9 cellular contexts compared by ENCODE assay signal in the genomic region with DNA sequence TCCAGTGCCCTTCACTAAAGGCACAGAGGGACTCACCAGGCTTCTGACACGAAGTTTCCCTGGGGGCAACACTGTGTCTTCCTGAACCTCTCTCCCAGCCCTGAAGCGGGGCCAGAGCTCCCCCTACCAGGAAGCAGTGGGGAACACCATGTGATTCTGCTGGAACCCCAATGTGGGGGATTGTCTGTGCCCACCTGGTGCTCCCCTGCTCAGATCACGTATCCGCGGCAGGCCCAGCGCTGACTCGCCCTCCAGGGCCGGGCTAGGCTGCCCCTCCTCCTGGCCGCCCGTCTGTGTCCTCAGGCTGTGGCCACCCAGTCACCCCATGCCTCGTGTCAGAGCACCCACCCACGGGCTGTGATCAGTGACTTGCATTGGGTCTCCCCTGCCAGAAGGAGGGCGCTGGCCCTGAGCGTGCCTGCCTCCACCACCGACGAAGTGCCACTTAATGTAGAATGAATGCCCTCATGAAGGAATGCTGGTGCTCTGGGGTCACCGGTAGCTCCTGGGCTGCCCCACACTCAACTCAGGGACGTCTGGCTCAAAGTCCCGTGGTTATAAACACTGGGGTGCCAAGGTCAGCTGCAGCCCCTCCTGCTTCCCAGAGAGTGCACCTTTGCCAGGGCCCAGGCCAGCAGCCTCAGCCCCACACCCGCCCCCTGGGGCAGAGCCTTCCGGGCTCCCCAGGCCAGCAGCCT. TPM values are rescaled to one million over a fixed set of nuclear protein-coding genes. Genes with fewer than 3 reads are reported as not detected.
DNase-seq lines count a peak whose midpoint lies in the region; ATAC-seq and TF ChIP-seq lines count a peak whose summit lies in the region.
"Had no signal": no experiment of that assay in that cellular context is flagged by ENCODE, and none has a peak within 500 bp of the region (broad histone marks: within the 10 kb centered on the region; RNA-seq: fewer than 3 reads in every experiment).

No MANE protein-coding gene starts in this region.

- no peak overlapping the region for H3K4ac ChIP-seq in mesendoderm (ENCODE audit: low read depth, low read length)

- H3K79me2 ChIP-seq in mesendoderm (ENCODE audit: control insufficient read depth, insufficient read depth, low read length): no peaks in the 10 kb centered on the region

- H3K27ac ChIP-seq in Peyer's patch (peak overlapping the region in 2 of 4 donors; percentile 25 to 30), mesendoderm (ENCODE audit: low read depth, low read length) (no peak overlapping the region)
- H3K27ac ChIP-seq: C4-2B had no signal

- H3K4me1 ChIP-seq in Peyer's patch: peaks cover 0 to 5% (median 0%) of the 10 kb centered on the region in 4 donors
- H3K4me1 ChIP-seq in mesendoderm (ENCODE audit: control insufficient read depth, low read depth, low read length): no peaks in the 10 kb centered on the region

- H3K18ac ChIP-seq in mesendoderm (ENCODE audit: low read length): no peak overlapping the region

- TF ChIP-seq CTCF in Peyer's patch (IDR thresholded peaks at IDR 0.05) (peak in 4 of 6 experiments; percentile 9 to 41 (median 16)), epithelial cell of esophagus (IDR thresholded peaks at IDR 0.05; ENCODE audit: insufficient read depth, low read depth, low read length, missing control alignments) (peak; percentile 13), GM20000 (IDR thresholded peaks at IDR 0.05; ENCODE audit: extremely low read depth, missing control alignments) (no peak)

- no peak overlapping the region for H3K23ac ChIP-seq in mesendoderm (ENCODE audit: low read length)

- H3K79me1 ChIP-seq in mesendoderm (ENCODE audit: low read length): no peaks in the 10 kb centered on the region

- no peaks in the 10 kb centered on the region for H3K27me3 ChIP-seq in Peyer's patch
- H3K27me3 ChIP-seq in mesendoderm (ENCODE audit: insufficient read depth, low read length, poor library complexity): no peaks in the 10 kb centered on the region

- H2BK5ac ChIP-seq in mesendoderm (ENCODE audit: low read length): no peak overlapping the region

- H3K9me3 ChIP-seq in Peyer's patch: no peaks in the 10 kb centered on the region

- no peak for TF ChIP-seq POLR2A in Peyer's patch (IDR thresholded peaks at IDR 0.05)

- H2AK5ac ChIP-seq in mesendoderm (ENCODE audit: low read length): no peak overlapping the region

- no peak overlapping the region for H2BK120ac ChIP-seq in mesendoderm (ENCODE audit: low read depth, low read length)

- H4K8ac ChIP-seq in mesendoderm (ENCODE audit: low read depth, low read length): no peak overlapping the region

- no peak overlapping the region for H3K56ac ChIP-seq in mesendoderm (ENCODE audit: low read length)

- H3K4me3 ChIP-seq in Peyer's patch: no peak overlapping the region
- H3K4me3 ChIP-seq in epithelial cell of esophagus (ENCODE audit: low read length): no peak overlapping the region
- no peak overlapping the region for H3K4me3 ChIP-seq in mesendoderm (ENCODE audit: low read length)

- intact Hi-C loops in sciatic nerve (cut with DNase I): loop anchor here (10.0 kb wide), 1 partner anchor 181 kb away; a partner anchor contains a TSS

- no CpG with 5 or more reads among the region's 21 CpGs for WGBS in mesendoderm (ENCODE audit: extremely low coverage, insufficient coverage, low lambda C conversion rate)

- H3K9ac ChIP-seq in mesendoderm (ENCODE audit: low read length): no peak overlapping the region

- peak; percentile 7 to 68 (median 36) for DNase-seq in NCI-H1417 (lab: John Stamatoyannopoulos, UW)
- DNase-seq in NCI-H1417 treated with DMSO at 0.1 percent for 48 hours (lab: John Stamatoyannopoulos, UW): no peak
- no peak for DNase-seq in Peyer's patch
- no peak for DNase-seq in epithelial cell of esophagus (ENCODE audit: low read depth)
- DNase-seq in sciatic nerve (ENCODE audit: low spot score): peak; percentile 65
- no peak for DNase-seq in mesendoderm
- DNase-seq in GM20000 (ENCODE audit: low spot score): no peak
- no peak for DNase-seq in AG08395 (ENCODE audit: low spot score)

- H4K5ac ChIP-seq in mesendoderm (ENCODE audit: low read length): no peak overlapping the region

- H3K36me3 ChIP-seq in Peyer's patch: no peaks in the 10 kb centered on the region
- H3K36me3 ChIP-seq in mesendoderm (ENCODE audit: control insufficient read depth, insufficient read depth, low read length): no peaks in the 10 kb centered on the region

- H2BK15ac ChIP-seq in mesendoderm (replicated peaks; ENCODE audit: low read depth): no peak overlapping the region

- no peak overlapping the region for H3K4me2 ChIP-seq in mesendoderm (ENCODE audit: low read length)

- ATAC-seq in sciatic nerve: peak; percentile 60

RNA-seq across cellular contexts. Expression of a gene that starts 22.1 kb away (rescaled TPM):
- total RNA-seq in Peyer's patch (1 to 10 TPM in 2 of 4 donors, under 1 TPM in 2; 0.47 to 5.0 (median 0.95) TPM), sciatic nerve (6.0 TPM)
- polyA plus RNA-seq in mesendoderm (2013, experiment 1 of 2): 2.8 TPM
- 2.7 TPM for polyA plus RNA-seq in mesendoderm (2013, experiment 2 of 2)

Comparison
In these comparisons a context has a peak if more than half of its experiments do, and no peak if none do; other contexts are left out.
1. DNase-seq: peak in NCI-H1417 (3 of 3) and sciatic nerve (single experiment); none in NCI-H1417 treated with DMSO at 0.1 percent for 48 hours (single experiment), Peyer's patch (0 of 3), epithelial cell of esophagus (single experiment), mesendoderm (single experiment), GM20000 (single experiment) and AG08395 (single experiment).